Comparison of ENCODE assay signal across 8 cellular contexts in genomic region chr1:11645670-11646265, GRCh38. TPM values are rescaled to one million over a fixed set of nuclear protein-coding genes. Genes with fewer than 3 reads are reported as not detected.
DNase-seq lines count a peak whose midpoint lies in the region; FAIRE-seq and TF ChIP-seq lines count a peak whose summit lies in the region.

No MANE protein-coding gene starts in this region.

- H3K9me3 ChIP-seq in osteoblast (ENCODE audit: low read depth, low read length) (no peaks in the 10 kb centered on the region), thyroid gland (no peaks in the 10 kb centered on the region)

- FAIRE-seq in D721Med (lab: Jason Lieb, UNC) = no peak

- no peak for DNase-seq in D721Med (ENCODE audit: insufficient read length, low spot score)
- peak; percentile 62 for DNase-seq in LHCN-M2 (ENCODE audit: low read depth)
- DNase-seq in RPMI8226 = peak; percentile 89
- peak; percentile 58 for DNase-seq in activated T-helper 1 cell treated with Interleukin-2 at 50 U/mL for 16 hours (ENCODE audit: low read depth)
- peak; percentile 67 for DNase-seq in fibroblast of villous mesenchyme (ENCODE audit: low read depth)
- DNase-seq in osteoblast (ENCODE audit: insufficient read length, low spot score, missing footprints) = peak; percentile 96
- peak; percentile 68 to 73 for DNase-seq in thyroid gland
- DNase-seq in HPDE6-E6E7 (ENCODE audit: extremely low spot score) = no peak

- H2AFZ ChIP-seq in osteoblast (ENCODE audit: low read length) = no peak overlapping the region

- no peaks in the 10 kb centered on the region for H3K79me2 ChIP-seq in osteoblast (ENCODE audit: insufficient read depth, low read length)

- no peaks in the 10 kb centered on the region for H3K36me3 ChIP-seq in osteoblast (ENCODE audit: insufficient read depth, low read length)
- H3K36me3 ChIP-seq in thyroid gland = no peaks in the 10 kb centered on the region

- H3K27ac ChIP-seq in osteoblast (ENCODE audit: low read depth, low read length) (no peak overlapping the region), thyroid gland (no peak overlapping the region)

- H4K20me1 ChIP-seq in osteoblast (ENCODE audit: insufficient read depth, low read length) = no peaks in the 10 kb centered on the region

- peak; percentile 88 for TF ChIP-seq CTCF in D721Med (IDR thresholded peaks at IDR 0.05; ENCODE audit: insufficient read depth, missing control alignments)
- peak; percentile 88 for TF ChIP-seq CTCF in fibroblast of villous mesenchyme (IDR thresholded peaks at IDR 0.05; ENCODE audit: insufficient read depth, low read depth, low read length)
- peak; percentile 78 for TF ChIP-seq CTCF in osteoblast (IDR thresholded peaks at IDR 0.05; ENCODE audit: extremely low read depth, low read depth, low read length)
- TF ChIP-seq CTCF in thyroid gland (IDR thresholded peaks at IDR 0.05) = peak; percentile 41 to 80 (median 52)

- H3K4me1 ChIP-seq in osteoblast (ENCODE audit: insufficient read depth, low read length) = no peaks in the 10 kb centered on the region
- H3K4me1 ChIP-seq in thyroid gland = peaks cover 7 to 22% of the 10 kb centered on the region in 2 donors

- TF ChIP-seq POLR2A in thyroid gland (IDR thresholded peaks at IDR 0.05) = no peak

- intact Hi-C loops in thyroid gland (cut with DNase I) = loop anchor here (5.0 to 10.0 kb wide), 2 partner anchors 77 to 401 kb away; no protein-coding TSS in a partner anchor

- H3K4me2 ChIP-seq in osteoblast (ENCODE audit: insufficient read depth, low read length) = no peak overlapping the region

- H3K27me3 ChIP-seq in osteoblast (ENCODE audit: insufficient read depth, low read length) (peaks cover 17% of the 10 kb centered on the region), thyroid gland (no peaks in the 10 kb centered on the region)

- 7 to 36% methylated on average over 5 to 8 of the region's 8 CpGs for WGBS in thyroid gland, 2 donors

- no peak overlapping the region for H3K4me3 ChIP-seq in fibroblast of villous mesenchyme (ENCODE audit: low read depth, low read length)
- H3K4me3 ChIP-seq in osteoblast (ENCODE audit: insufficient read depth, low read length) = no peak overlapping the region
- no peak overlapping the region for H3K4me3 ChIP-seq in thyroid gland (replicated peaks in 1 of 3)

RNA-seq across cellular contexts. Expression of gene FBXO2, which starts 8.5 kb away (rescaled TPM):
- total RNA-seq in LHCN-M2 (2014; rRNA removed) (not detected in 2 replicates), fibroblast of villous mesenchyme (1.9 and 4.3 TPM in 2 replicates), osteoblast (0.29 and 0.36 TPM in 2 replicates), thyroid gland (1 to 10 TPM; 4.3 to 9.9 (median 6.7) TPM)
- 0.10 TPM for polyA plus RNA-seq in LHCN-M2 (2012)

RNA-seq across cellular contexts. Expression of gene FBXO44, which starts 8.9 kb away (rescaled TPM):
- 2.4 and 5.2 TPM in 2 replicates for total RNA-seq in LHCN-M2 (2014; rRNA removed)
- polyA plus RNA-seq in LHCN-M2 (2012) = 4.6 TPM
- total RNA-seq in fibroblast of villous mesenchyme = 12.2 and 14.2 TPM in 2 replicates
- 14.4 and 16.3 TPM in 2 replicates for total RNA-seq in osteoblast
- total RNA-seq in thyroid gland = 10 to 100 TPM; 33.1 to 40.9 (median 34.4) TPM

RNA-seq across cellular contexts. Expression of gene FBXO6, which starts 18.2 kb away (rescaled TPM):
- total RNA-seq in LHCN-M2 (2014; rRNA removed) (1.1 and 1.2 TPM in 2 replicates), fibroblast of villous mesenchyme (8.4 and 8.6 TPM in 2 replicates), osteoblast (8.7 and 8.8 TPM in 2 replicates), thyroid gland (10 to 100 TPM in 2 of 4 donors, 1 to 10 TPM in 2; 8.1 to 10.9 (median 10.3) TPM)
- polyA plus RNA-seq in LHCN-M2 (2012) = 2.1 TPM

RNA-seq across cellular contexts. Expression of gene MAD2L2, which starts 35.2 kb away (rescaled TPM):
- total RNA-seq in LHCN-M2 (2014; rRNA removed) = 86.2 and 90.6 TPM in 2 replicates
- polyA plus RNA-seq in LHCN-M2 (2012) = 63.5 TPM
- 30.7 and 43.8 TPM in 2 replicates for total RNA-seq in fibroblast of villous mesenchyme
- 20.6 and 22.7 TPM in 2 replicates for total RNA-seq in osteoblast
- total RNA-seq in thyroid gland = 10 to 100 TPM; 12.0 to 43.9 (median 21.5) TPM

RNA-seq across cellular contexts. Expression of gene DRAXIN, which starts 45.7 kb away (rescaled TPM):
- total RNA-seq in LHCN-M2 (2014; rRNA removed) = under 0.01 and 0.13 TPM in 2 replicates
- polyA plus RNA-seq in LHCN-M2 (2012) = 0.01 TPM
- total RNA-seq in fibroblast of villous mesenchyme = not detected in 2 replicates
- under 0.01 TPM in 2 replicates for total RNA-seq in osteoblast
- not detected for total RNA-seq in thyroid gland

Comparison
In these comparisons a context has a peak if more than half of its experiments do, and no peak if none do; other contexts are left out.
1. DNase-seq: peak in LHCN-M2 (single experiment), RPMI8226 (single experiment), activated T-helper 1 cell treated with Interleukin-2 at 50 U/mL for 16 hours (single experiment), fibroblast of villous mesenchyme (single experiment), osteoblast (single experiment) and thyroid gland (2 of 2); none in D721Med (single experiment) and HPDE6-E6E7 (single experiment).
2. Peak in every context shown above with its lines, with median percentiles within 50 percentile points of each other: CTCF ChIP-seq.